In genomic region chr6:158026901-158027589, GRCh38 we compare ENCODE assay signal across 8 cellular contexts. TPM values are rescaled to one million over a fixed set of nuclear protein-coding genes. Genes with fewer than 3 reads are reported as not detected.
DNase-seq lines count a peak whose midpoint lies in the region; ATAC-seq and TF ChIP-seq lines count a peak whose summit lies in the region.

No MANE protein-coding gene starts in this region.

- H3K36me3 ChIP-seq in thyroid gland = no peaks in the 10 kb centered on the region

- no peaks in the 10 kb centered on the region for H3K27me3 Mint-ChIP-seq in T-helper 1 cell treated with Interleukin-12 subunit alpha and Interleukin-12 subunit beta and Interleukin-4 antibody, amounts not matched to agents 30 μg/mL and 1 μg/mL, for 36 hours (ENCODE audit: low read depth)
- H3K27me3 Mint-ChIP-seq in activated CD8-positive, alpha-beta T cell treated with anti-CD3 and anti-CD28 coated beads for 36 hours = no peaks in the 10 kb centered on the region
- H3K27me3 Mint-ChIP-seq in immature natural killer cell (ENCODE audit: low read depth in 3 of 3) = peaks cover 4 to 11% (median 7%) of the 10 kb centered on the region in 3 donors

- 89 to 94% methylated on average over 13 to 23 of the region's 23 CpGs for WGBS in thyroid gland, 2 donors

- H3K27ac ChIP-seq in thyroid gland = peak overlapping the region; percentile 37 to 83 (median 78)

- no peak for TF ChIP-seq CTCF in activated CD8-positive, alpha-beta T cell treated with anti-CD3 and anti-CD28 coated beads for 36 hours (IDR thresholded peaks at IDR 0.05)
- TF ChIP-seq CTCF in thyroid gland (IDR thresholded peaks at IDR 0.05) = no peak

- peak overlapping the region; percentile 78 for H3K4me3 Mint-ChIP-seq in T-helper 1 cell treated with Interleukin-12 subunit alpha and Interleukin-12 subunit beta and Interleukin-4 antibody, amounts not matched to agents 30 μg/mL and 1 μg/mL, for 36 hours
- peak overlapping the region; percentile 74 for H3K4me3 Mint-ChIP-seq in activated CD8-positive, alpha-beta T cell treated with anti-CD3 and anti-CD28 coated beads for 36 hours
- H3K4me3 Mint-ChIP-seq in immature natural killer cell = peak overlapping the region; percentile 67 to 87 (median 81)

- H3K36me3 Mint-ChIP-seq in T-helper 1 cell treated with Interleukin-12 subunit alpha and Interleukin-12 subunit beta and Interleukin-4 antibody, amounts not matched to agents 30 μg/mL and 1 μg/mL, for 36 hours (ENCODE audit: low read depth) = peaks cover 15% of the 10 kb centered on the region
- peaks cover 21% of the 10 kb centered on the region for H3K36me3 Mint-ChIP-seq in activated CD8-positive, alpha-beta T cell treated with anti-CD3 and anti-CD28 coated beads for 36 hours (ENCODE audit: low read depth)
- H3K36me3 Mint-ChIP-seq in immature natural killer cell = no peaks in the 10 kb centered on the region

- no peaks in the 10 kb centered on the region for H3K9me3 Mint-ChIP-seq in T-helper 1 cell treated with Interleukin-12 subunit alpha and Interleukin-12 subunit beta and Interleukin-4 antibody, amounts not matched to agents 30 μg/mL and 1 μg/mL, for 36 hours
- H3K9me3 Mint-ChIP-seq in activated CD8-positive, alpha-beta T cell treated with anti-CD3 and anti-CD28 coated beads for 36 hours = no peaks in the 10 kb centered on the region
- H3K9me3 Mint-ChIP-seq in immature natural killer cell = no peaks in the 10 kb centered on the region

- no peak for DNase-seq in T-helper 1 cell
- DNase-seq in activated CD8-positive, alpha-beta T cell treated with anti-CD3 and anti-CD28 coated beads for 36 hours = no peak
- no peak for DNase-seq in immature natural killer cell
- DNase-seq in thyroid gland = peak in 1 of 2 donors; percentile 14
- DNase-seq in globus pallidus (ENCODE audit: low spot score) = no peak
- DNase-seq in retina = no peak

- POLR2A ChIA-PET in activated CD8-positive, alpha-beta T cell treated with anti-CD3 and anti-CD28 coated beads for 36 hours (lab: Charles Lee) = interaction anchor here (0.7 to 3.5 kb wide), 11 partner anchors 13 to 79 kb away, joined by 3 to 22 read pairs (median 5); partner anchors contain the start of gene SYNJ2

- no peak overlapping the region for H3K4me3 ChIP-seq in thyroid gland (replicated peaks in 1 of 3)

- no peak for TF ChIP-seq POLR2A in thyroid gland (IDR thresholded peaks at IDR 0.05)

- no peak for ATAC-seq in activated CD8-positive, alpha-beta T cell treated with anti-CD3 and anti-CD28 coated beads for 36 hours
- no peak for ATAC-seq in HG03521 (IDR thresholded peaks at IDR 0.05; ENCODE audit: unreplicated experiment)

- peaks cover 39% of the 10 kb centered on the region for H3K4me1 Mint-ChIP-seq in T-helper 1 cell treated with Interleukin-12 subunit alpha and Interleukin-12 subunit beta and Interleukin-4 antibody, amounts not matched to agents 30 μg/mL and 1 μg/mL, for 36 hours (ENCODE audit: low read depth)
- peaks cover 42% of the 10 kb centered on the region for H3K4me1 Mint-ChIP-seq in activated CD8-positive, alpha-beta T cell treated with anti-CD3 and anti-CD28 coated beads for 36 hours (ENCODE audit: low read depth)
- H3K4me1 Mint-ChIP-seq in immature natural killer cell = peaks cover 48 to 50% of the 10 kb centered on the region in 2 donors

- H3K9me3 ChIP-seq in thyroid gland = no peaks in the 10 kb centered on the region

- CTCF ChIA-PET in activated CD8-positive, alpha-beta T cell treated with anti-CD3 and anti-CD28 coated beads for 36 hours (lab: Charles Lee) = interaction anchor here (0.6 to 3.5 kb wide), 38 partner anchors 8 to 359 kb away, joined by 3 to 60 read pairs (median 5); partner anchors contain the start of gene SYNJ2

- peaks cover 13 to 39% of the 10 kb centered on the region in 2 donors for H3K4me1 ChIP-seq in thyroid gland

- intact Hi-C loops in activated CD8-positive, alpha-beta T cell treated with anti-CD3 and anti-CD28 coated beads for 36 hours (cut with micrococcal nuclease) = loop anchor here (5.0 kb wide), 1 partner anchor 45 kb away; the partner anchor contains the start of gene SYNJ2
- intact Hi-C loops in thyroid gland (cut with DNase I) = no loop called here

- no peaks in the 10 kb centered on the region for H3K27me3 ChIP-seq in thyroid gland

- H3K27ac Mint-ChIP-seq in T-helper 1 cell treated with Interleukin-12 subunit alpha and Interleukin-12 subunit beta and Interleukin-4 antibody, amounts not matched to agents 30 μg/mL and 1 μg/mL, for 36 hours = peak overlapping the region; percentile 99
- H3K27ac Mint-ChIP-seq in activated CD8-positive, alpha-beta T cell treated with anti-CD3 and anti-CD28 coated beads for 36 hours = peak overlapping the region; percentile 100
- peak overlapping the region; percentile 68 to 96 (median 90) for H3K27ac Mint-ChIP-seq in immature natural killer cell

RNA-seq across cellular contexts. Expression of gene SYNJ2, which starts 45.4 kb away (rescaled TPM):
- total RNA-seq in activated CD8-positive, alpha-beta T cell treated with anti-CD3 and anti-CD28 coated beads for 36 hours = 10 to 100 TPM; 27.7 to 28.5 TPM
- 10 to 100 TPM in 2 of 3 donors, 1 to 10 TPM in 1; 8.7 to 22.0 (median 12.5) TPM for polyA plus RNA-seq in immature natural killer cell
- total RNA-seq in thyroid gland = 10 to 100 TPM; 11.3 to 22.7 (median 13.5) TPM
